In genomic region chr6:82775361-82775760, GRCh38 we compare ENCODE assay signal across 19 cellular contexts.
DNase-seq lines count a peak whose midpoint lies in the region; TF ChIP-seq lines count a peak whose summit lies in the region.
"Had no signal": no experiment of that assay in that cellular context is flagged by ENCODE, and none has a peak within 500 bp of the region (broad histone marks: within the 10 kb centered on the region; RNA-seq: fewer than 3 reads in every experiment).

No MANE protein-coding gene starts in this region.

- H3K4me3 ChIP-seq in AG10803 (ENCODE audit: low read length): no peak overlapping the region
- H3K4me3 ChIP-seq in adipocyte (ENCODE audit: low read length): no peak overlapping the region
- no peak overlapping the region for H3K4me3 ChIP-seq in fibroblast of the aortic adventitia (ENCODE audit: low read depth, low read length)

- no peak overlapping the region for H3K9ac ChIP-seq in adipocyte (ENCODE audit: low read length)

- peaks cover 8% of the 10 kb centered on the region for H3K4me1 ChIP-seq in adipocyte (ENCODE audit: control insufficient read depth, insufficient read depth, low read length)

- no peaks in the 10 kb centered on the region for H3K36me3 ChIP-seq in adipocyte (ENCODE audit: control insufficient read depth, insufficient read depth, low read length, severe bottlenecking)

- no peaks in the 10 kb centered on the region; the same call in 1 of the 2 replicates for H3K27me3 Mint-ChIP-seq in HFFc6 (ENCODE audit: insufficient read depth)
- no peaks in the 10 kb centered on the region for H3K27me3 Mint-ChIP-seq in activated naive CD8-positive, alpha-beta T cell treated with anti-CD3 and anti-CD28 coated beads for 36 hours
- H3K27me3 Mint-ChIP-seq: B cell had no signal

- H3K27me3 ChIP-seq in adipocyte (replicated peaks; ENCODE audit: control insufficient read depth, insufficient read depth, low read length): no peaks in the 10 kb centered on the region

- TF ChIP-seq CTCF in AG10803 (conservative IDR thresholded peaks at IDR 0.05; ENCODE audit: low read length): no peak
- TF ChIP-seq CTCF in HFFc6 (IDR thresholded peaks at IDR 0.05): no peak
- TF ChIP-seq CTCF in fibroblast of the aortic adventitia (IDR thresholded peaks at IDR 0.05; ENCODE audit: insufficient read depth, low read length): no peak

- H3K27ac Mint-ChIP-seq in HFFc6: no peak overlapping the region
- no peak overlapping the region for H3K27ac Mint-ChIP-seq in activated naive CD8-positive, alpha-beta T cell treated with anti-CD3 and anti-CD28 coated beads for 36 hours
- H3K27ac Mint-ChIP-seq: B cell, CD14-positive monocyte had no signal

- no peaks in the 10 kb centered on the region for H3K36me3 Mint-ChIP-seq in HFFc6 (ENCODE audit: low read depth)
- H3K36me3 Mint-ChIP-seq in activated naive CD8-positive, alpha-beta T cell treated with anti-CD3 and anti-CD28 coated beads for 36 hours: no peaks in the 10 kb centered on the region
- H3K36me3 Mint-ChIP-seq: CD14-positive monocyte had no signal

- no peak overlapping the region for H3K27ac ChIP-seq in substantia nigra (ENCODE audit: low read depth, low read length, poor library complexity, severe bottlenecking)

- no peak overlapping the region for H3K4me3 Mint-ChIP-seq in HFFc6
- H3K4me3 Mint-ChIP-seq in activated naive CD8-positive, alpha-beta T cell treated with anti-CD3 and anti-CD28 coated beads for 36 hours: no peak overlapping the region
- H3K4me3 Mint-ChIP-seq: B cell, CD14-positive monocyte had no signal

- H3K9me3 ChIP-seq in adipocyte (ENCODE audit: control insufficient read depth, low read length): no peaks in the 10 kb centered on the region

- no peaks in the 10 kb centered on the region for H3K9me3 Mint-ChIP-seq in HFFc6
- H3K9me3 Mint-ChIP-seq in activated naive CD8-positive, alpha-beta T cell treated with anti-CD3 and anti-CD28 coated beads for 36 hours: no peaks in the 10 kb centered on the region

- DNase-seq in AG10803 (ENCODE audit: low read depth) (peak; percentile 25), HFFc6 (peak; percentile 4), adipocyte (ENCODE audit: low read depth) (peak; percentile 39), fibroblast of the aortic adventitia (ENCODE audit: low read depth) (peak; percentile 16), HuH-7 (ENCODE audit: low spot score) (no peak), NCI-H2029 treated with DMSO at 0.1 percent for 48 hours (lab: John Stamatoyannopoulos, UW) (no peak), substantia nigra (lab: John Stamatoyannopoulos, UW) (no peak)
- no peak for DNase-seq in activated naive CD8-positive, alpha-beta T cell treated with anti-CD3 and anti-CD28 coated beads for 36 hours
- DNase-seq: GOT3, HCEC 1CT, Karpas-422, NCI-H1417 treated with DMSO at 0.1 percent for 48 hours, NCI-H187, NCI-H510A treated with DMSO at 0.1 percent for 48 hours, NCI-H748 treated with DMSO at 0.1 percent for 48 hours, SIG-M5, T-helper 1 cell had no signal

- H3K4me1 Mint-ChIP-seq in HFFc6 (ENCODE audit: low read depth): peaks cover 9% of the 10 kb centered on the region; the same call in 1 of the 2 replicates
- no peaks in the 10 kb centered on the region for H3K4me1 Mint-ChIP-seq in activated naive CD8-positive, alpha-beta T cell treated with anti-CD3 and anti-CD28 coated beads for 36 hours
- H3K4me1 Mint-ChIP-seq: B cell, CD14-positive monocyte had no signal

Comparison
In these comparisons a context has a peak if more than half of its experiments do, and no peak if none do; other contexts are left out.
1. DNase-seq: peak in AG10803 (single experiment), HFFc6 (single experiment), adipocyte (single experiment) and fibroblast of the aortic adventitia (single experiment); none in HuH-7 (single experiment), NCI-H2029 treated with DMSO at 0.1 percent for 48 hours (single experiment), substantia nigra (0 of 49) and activated naive CD8-positive, alpha-beta T cell treated with anti-CD3 and anti-CD28 coated beads for 36 hours (single experiment).